In the genomic region with DNA sequence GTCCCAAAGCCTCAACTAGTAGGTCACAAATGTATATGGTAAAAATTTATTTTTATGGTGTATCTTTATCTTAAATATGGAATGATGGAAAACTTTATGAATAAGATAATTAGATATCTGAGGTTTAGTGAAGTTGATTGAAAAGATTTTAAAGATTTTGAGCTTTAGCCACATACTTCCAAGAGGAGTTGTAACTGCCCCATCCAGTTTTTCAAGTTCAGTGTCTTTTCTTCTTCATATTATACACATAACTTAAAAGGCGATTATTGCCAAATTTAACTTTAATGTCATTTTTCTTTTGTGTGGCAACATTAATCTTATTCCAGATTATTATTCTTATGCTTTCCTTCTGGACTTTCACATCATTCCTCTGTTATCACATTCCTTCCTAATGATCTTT, we compare ENCODE assay signal across 20 cellular contexts.
"Had no signal": no experiment of that assay in that cellular context is flagged by ENCODE, and none has a peak within 500 bp of the region (broad histone marks: within the 10 kb centered on the region; RNA-seq: fewer than 3 reads in every experiment).

No MANE protein-coding gene starts in this region.

- H3K9me3 Mint-ChIP-seq: activated CD8-positive, alpha-beta T cell treated with anti-CD3 and anti-CD28 coated beads for 36 hours had no signal

- H3K4me1 Mint-ChIP-seq: activated naive CD8-positive, alpha-beta T cell treated with anti-CD3 and anti-CD28 coated beads, Interleukin-2, amount 10 ng/mL, durations not matched to agents 7 days and 5 days; central memory CD8-positive, alpha-beta T cell had no signal

- H3K4me3 Mint-ChIP-seq: activated CD8-positive, alpha-beta T cell treated with anti-CD3 and anti-CD28 coated beads for 36 hours; activated naive CD8-positive, alpha-beta T cell treated with anti-CD3 and anti-CD28 coated beads, Interleukin-2, amount 10 ng/mL, durations not matched to agents 7 days and 5 days; activated T-cell treated with anti-CD3 and anti-CD28 coated beads, Interleukin-2, amount 50 U/mL, for 72 hours; central memory CD8-positive, alpha-beta T cell; T-helper 1 cell treated with Interleukin-12 subunit alpha and Interleukin-12 subunit beta and Interleukin-4 antibody, amounts not matched to agents 30 μg/mL and 1 μg/mL, for 36 hours had no signal

- DNase-seq: activated CD4-positive, alpha-beta T cell treated with anti-CD3 and anti-CD28 coated beads for 4 hours; activated CD8-positive, alpha-beta memory T cell treated with anti-CD3 and anti-CD28 coated beads, Interleukin-2, amount 50 U/mL, for 4 hours; activated CD8-positive, alpha-beta T cell treated with anti-CD3 and anti-CD28 coated beads for 36 hours; activated naive CD4-positive, alpha-beta T cell treated with anti-CD3 and anti-CD28 coated beads, Interleukin-2, amount 50 U/mL, for 16 hours; activated naive CD8-positive, alpha-beta T cell treated with anti-CD3 and anti-CD28 coated beads, Interleukin-2, amount 10 ng/mL, durations not matched to agents 7 days and 5 days; activated T-cell treated with anti-CD3 and anti-CD28 coated beads, Interleukin-2, amount 50 U/mL, for 72 hours; adrenal gland; anterior cingulate cortex; KG1; NCI-H1092; NCI-H1417 treated with DMSO at 0.1 percent for 48 hours; NCI-H1694; NCI-H2029 treated with DMSO at 0.1 percent for 48 hours; NCI-H446; NCI-H524; SHP77 treated with DMSO at 0.1 percent for 48 hours had no signal

- H3K27ac Mint-ChIP-seq: activated CD8-positive, alpha-beta T cell treated with anti-CD3 and anti-CD28 coated beads for 36 hours; activated naive CD8-positive, alpha-beta T cell treated with anti-CD3 and anti-CD28 coated beads, Interleukin-2, amount 10 ng/mL, durations not matched to agents 7 days and 5 days; activated T-cell treated with anti-CD3 and anti-CD28 coated beads, Interleukin-2, amount 50 U/mL, for 72 hours; activated T-helper 2 cell treated with anti-CD3 and anti-CD28 coated beads, Interferon-gamma antibody, Interleukin-2, Interleukin-4, amounts not matched to agents 10 μg/mL and 5 μg/mL and 100 μg/mL, durations not matched to agents 14 hours and 24 hours and 36 hours; T-helper 1 cell treated with Interleukin-12 subunit alpha and Interleukin-12 subunit beta and Interleukin-4 antibody, amounts not matched to agents 30 μg/mL and 1 μg/mL, for 36 hours had no signal

- H3K4me3 ChIP-seq: adrenal gland had no signal

- ATAC-seq: activated CD4-positive, CD25-positive, alpha-beta regulatory T cell treated with anti-CD3 and anti-CD28 coated beads, Interleukin-2, amount 50 U/mL, for 24 hours; activated CD8-positive, alpha-beta T cell treated with anti-CD3 and anti-CD28 coated beads for 36 hours; activated T-cell treated with anti-CD3 and anti-CD28 coated beads, Interleukin-2, amount 50 U/mL, for 72 hours had no signal

- H3K36me3 Mint-ChIP-seq: activated naive CD8-positive, alpha-beta T cell treated with anti-CD3 and anti-CD28 coated beads, Interleukin-2, amount 10 ng/mL, durations not matched to agents 7 days and 5 days had no signal

- H3K27me3 Mint-ChIP-seq: activated CD8-positive, alpha-beta T cell treated with anti-CD3 and anti-CD28 coated beads for 36 hours; activated naive CD8-positive, alpha-beta T cell treated with anti-CD3 and anti-CD28 coated beads, Interleukin-2, amount 10 ng/mL, durations not matched to agents 7 days and 5 days; central memory CD8-positive, alpha-beta T cell had no signal
